In genomic region chr2:169069341-169069740, GRCh38 we compare ENCODE assay signal across 10 cellular contexts. TPM values are rescaled to one million over a fixed set of nuclear protein-coding genes. Genes with fewer than 3 reads are reported as not detected.
A peak's percentile ranks its signal among the peaks of the same experiment; 100 is the strongest.
DNase-seq lines count a peak whose midpoint lies in the region; ATAC-seq lines count a peak whose summit lies in the region.
"Had no signal": no experiment of that assay in that cellular context is flagged by ENCODE, and none has a peak within 500 bp of the region (broad histone marks: within the 10 kb centered on the region; RNA-seq: fewer than 3 reads in every experiment).

Gene DHRS9 (plus strand): TSS chr2:169069563. CDS start chr2:169081582, 12,019 bp downstream.

- peak within 1 kb of the TSS; percentile 58 for H3K27ac Mint-ChIP-seq in activated T-helper 17 cell treated with anti-CD3 and anti-CD28 coated beads, Interleukin-2, amount 50 U/mL, for 72 hours
- H3K27ac Mint-ChIP-seq: T-helper 1 cell treated with Interleukin-12 subunit alpha and Interleukin-12 subunit beta and Interleukin-4 antibody, amounts not matched to agents 30 μg/mL and 1 μg/mL, for 36 hours had no signal

- peak within 1 kb of the TSS; percentile 49 for H3K4me3 Mint-ChIP-seq in activated T-helper 17 cell treated with anti-CD3 and anti-CD28 coated beads, Interleukin-2, amount 50 U/mL, for 72 hours
- H3K4me3 Mint-ChIP-seq: T-helper 1 cell treated with Interleukin-12 subunit alpha and Interleukin-12 subunit beta and Interleukin-4 antibody, amounts not matched to agents 30 μg/mL and 1 μg/mL, for 36 hours had no signal

- H3K36me3 Mint-ChIP-seq in activated T-helper 17 cell treated with anti-CD3 and anti-CD28 coated beads, Interleukin-2, amount 50 U/mL, for 72 hours (ENCODE audit: low read depth), result no peaks in the 10 kb centered on the region

- H3K4me1 ChIP-seq in mononuclear cell (ENCODE audit: insufficient read depth, low read length), result peaks cover 76% of the 10 kb centered on the region
- H3K4me1 ChIP-seq in Karpas-422 (ENCODE audit: low read length), result no peaks in the 10 kb centered on the region

- H3K9me3 Mint-ChIP-seq in activated T-helper 17 cell treated with anti-CD3 and anti-CD28 coated beads, Interleukin-2, amount 50 U/mL, for 72 hours, result no peaks in the 10 kb centered on the region
- H3K9me3 Mint-ChIP-seq: T-helper 1 cell treated with Interleukin-12 subunit alpha and Interleukin-12 subunit beta and Interleukin-4 antibody, amounts not matched to agents 30 μg/mL and 1 μg/mL, for 36 hours had no signal

- H3K9ac ChIP-seq in Karpas-422 (ENCODE audit: low read length), result no peak within 1 kb of the TSS

- H3K4me3 ChIP-seq in mononuclear cell (ENCODE audit: low read length), result peak within 1 kb of the TSS; percentile 18
- H3K4me3 ChIP-seq in Karpas-422 (ENCODE audit: low read length), result no peak within 1 kb of the TSS

- ATAC-seq in activated T-helper 17 cell treated with anti-CD3 and anti-CD28 coated beads, Interleukin-2, amount 50 U/mL, for 72 hours (replicated peaks), result peak; percentile 90

- no peaks in the 10 kb centered on the region for H4K20me1 ChIP-seq in Karpas-422 (ENCODE audit: insufficient read depth, low read depth, low read length)

- no peak within 1 kb of the TSS for H3K27ac ChIP-seq in Karpas-422 (ENCODE audit: low read length)

- no peaks in the 10 kb centered on the region for H3K9me2 ChIP-seq in Karpas-422 (replicated peaks; ENCODE audit: insufficient read depth, low read length)

- H3K36me3 ChIP-seq in Karpas-422 (ENCODE audit: insufficient read depth, low read length), result no peaks in the 10 kb centered on the region

- H3K27me3 ChIP-seq in mononuclear cell (ENCODE audit: insufficient read depth, low read length) (no peaks in the 10 kb centered on the region), Karpas-422 (ENCODE audit: low read length) (no peaks in the 10 kb centered on the region)

- H2AFZ ChIP-seq in Karpas-422 (ENCODE audit: low read length), result no peak within 1 kb of the TSS

- peaks cover 9% of the 10 kb centered on the region for H3K4me1 Mint-ChIP-seq in activated T-helper 17 cell treated with anti-CD3 and anti-CD28 coated beads, Interleukin-2, amount 50 U/mL, for 72 hours

- H3K9me3 ChIP-seq in mononuclear cell (ENCODE audit: low read depth, low read length), result no peaks in the 10 kb centered on the region
- H3K9me3 ChIP-seq in Karpas-422 (ENCODE audit: low read length), result no peaks in the 10 kb centered on the region

- peaks cover 3% of the 10 kb centered on the region for H3K27me3 Mint-ChIP-seq in activated T-helper 17 cell treated with anti-CD3 and anti-CD28 coated beads, Interleukin-2, amount 50 U/mL, for 72 hours

- H3K79me2 ChIP-seq in Karpas-422 (ENCODE audit: low read length), result no peaks in the 10 kb centered on the region

- peak; percentile 87 to 94 for DNase-seq in AML-193 (lab: John Stamatoyannopoulos, UW)
- peak; percentile 64 for DNase-seq in HT-29 (ENCODE audit: low spot score)
- DNase-seq in iPS-NIHi11 (ENCODE audit: low spot score), result no peak
- DNase-seq in OCI-M1 (lab: John Stamatoyannopoulos, UW), result no peak
- no peak for DNase-seq in epidermal melanocyte (ENCODE audit: insufficient read length, low spot score)
- no peak for DNase-seq in Karpas-422

- no peak within 1 kb of the TSS for H3K4me2 ChIP-seq in Karpas-422 (ENCODE audit: low read depth, low read length, poor library complexity, severe bottlenecking)

RNA-seq across cellular contexts. Expression of gene DHRS9, which starts in this region (rescaled TPM):
- 0.33 and 0.57 TPM in 2 replicates for total RNA-seq in HT-29 (2014; rRNA removed; shearing (Covaris generic))
- 1 to 10 TPM in 1 of 2 donors, under 1 TPM in 1; 0.71 to 1.5 TPM for total RNA-seq in activated T-helper 17 cell treated with anti-CD3 and anti-CD28 coated beads, Interleukin-2, amount 50 U/mL, for 72 hours
- 0.42 TPM for total RNA-seq in mononuclear cell
- 0.40 and 2.1 TPM in 2 replicates for total RNA-seq in Karpas-422 (2014; rRNA removed; shearing (Covaris generic); ENCODE audit: low replicate concordance)
- total RNA-seq: lung microvascular endothelial cell had no signal

Comparison
In these comparisons a context has a peak if more than half of its experiments do, and no peak if none do; other contexts are left out.
1. Peak in DNase-seq in HT-29; RNA of the gene not detected or under 1 TPM.
2. DNase-seq: peak in AML-193 (2 of 2); none in iPS-NIHi11 (single experiment), OCI-M1 (single experiment), epidermal melanocyte (single experiment) and Karpas-422 (single experiment).